8 cellular contexts compared by ENCODE assay signal in the genomic region with DNA sequence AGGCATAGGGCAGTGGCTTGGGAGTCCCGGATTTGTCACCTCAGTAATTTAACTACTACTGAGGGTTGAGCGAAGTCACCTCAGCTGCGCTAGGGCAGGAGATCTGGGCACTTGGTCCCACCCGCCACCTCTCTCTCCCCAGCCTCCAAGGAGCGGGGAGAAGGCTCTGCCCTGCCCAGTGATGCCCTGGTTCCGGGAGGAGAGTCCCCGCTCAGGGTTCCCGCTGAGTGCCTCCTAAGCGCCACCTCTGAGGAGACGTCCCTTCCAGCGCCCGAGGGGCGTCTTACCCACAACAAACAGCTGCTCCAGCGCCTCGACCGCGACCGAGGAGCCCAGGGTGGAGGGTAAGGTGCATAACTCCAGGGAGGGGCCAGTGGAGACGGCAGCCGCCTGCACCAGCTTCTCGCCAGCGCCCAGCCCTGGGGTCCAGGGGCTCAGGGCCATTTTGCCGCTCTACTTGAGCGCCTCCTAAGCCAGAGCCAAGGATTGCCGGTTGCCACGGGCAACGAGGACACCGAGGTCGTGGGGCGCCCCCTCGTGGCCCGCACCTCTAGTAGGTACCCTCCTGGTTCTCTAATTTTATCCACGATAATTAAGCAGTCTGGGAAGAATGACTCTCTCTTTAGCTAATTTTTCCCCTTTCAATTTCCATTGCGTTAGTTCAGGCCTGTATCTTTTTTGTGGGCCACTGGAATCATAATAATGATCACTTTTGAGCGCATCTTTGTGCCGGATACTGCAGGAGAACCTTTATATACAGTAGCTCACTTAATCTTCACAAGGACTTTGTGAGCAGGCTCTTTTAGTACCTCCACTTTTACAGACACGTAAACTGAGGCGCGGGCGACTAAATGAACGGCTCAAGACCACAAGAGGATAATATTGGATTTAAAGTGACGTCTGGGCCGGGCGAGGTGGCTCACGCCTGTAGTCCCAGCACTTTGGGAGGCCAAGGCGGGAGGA. TPM values are rescaled to one million over a fixed set of nuclear protein-coding genes. Genes with fewer than 3 reads are reported as not detected.
A peak's percentile ranks its signal among the peaks of the same experiment; 100 is the strongest.
DNase-seq lines count a peak whose midpoint lies in the region; ATAC-seq and TF ChIP-seq lines count a peak whose summit lies in the region.

Gene CCDC175, minus strand, starts transcription at position 481 of the 963 bp plus-strand sequence. Its CDS starts 37 bp downstream, at position 444.

- no peak for TF ChIP-seq POLR2A in esophagus squamous epithelium (IDR thresholded peaks at IDR 0.05)

- no peak within 1 kb of the TSS for H3K9ac ChIP-seq in muscle layer of colon (ENCODE audit: low read length)

- peak within 1 kb of the TSS; percentile 8 to 56 (median 34) for H3K4me3 ChIP-seq in esophagus squamous epithelium
- peak within 1 kb of the TSS; percentile 12 to 25 for H3K4me3 ChIP-seq in muscle layer of colon (ENCODE audit: low read depth in 1 of 2, low read length in 2 of 2)

- intact Hi-C loops in esophagus squamous epithelium (cut with DNase I) = no loop called here

- H3K27me3 ChIP-seq in esophagus squamous epithelium = peaks cover 0 to 30% (median 0%) of the 10 kb centered on the region in 4 donors
- peaks cover 0 to 6% of the 10 kb centered on the region in 2 donors for H3K27me3 ChIP-seq in muscle layer of colon (ENCODE audit: control insufficient read depth in 1 of 2, insufficient read depth in 2 of 2, low read length in 2 of 2)

- TF ChIP-seq CTCF in esophagus squamous epithelium (IDR thresholded peaks at IDR 0.05) = peak; percentile 11 to 63 (median 52)

- ATAC-seq in GM19395 (IDR thresholded peaks at IDR 0.05; ENCODE audit: unreplicated experiment) (peak; percentile 99), HG03520 (IDR thresholded peaks at IDR 0.05; ENCODE audit: unreplicated experiment) (peak; percentile 99)

- peaks cover 0 to 10% (median 0%) of the 10 kb centered on the region in 3 donors for H3K4me1 ChIP-seq in esophagus squamous epithelium
- H3K4me1 ChIP-seq in muscle layer of colon (ENCODE audit: insufficient read depth, low read length) = no peaks in the 10 kb centered on the region

- 23 to 35% methylated on average over 21 to 22 of the region's 46 CpGs for WGBS in esophagus squamous epithelium, 2 donors

- H3K36me3 ChIP-seq in esophagus squamous epithelium (no peaks in the 10 kb centered on the region), muscle layer of colon (ENCODE audit: insufficient read depth, low read length) (no peaks in the 10 kb centered on the region)

- DNase-seq in CD1c-positive myeloid dendritic cell (ENCODE audit: extremely low spot score) (peak; percentile 91), NOMO-1 treated with DMSO at 0.1 percent for 48 hours (lab: John Stamatoyannopoulos, UW; ENCODE audit: unreplicated experiment) (peak; percentile 77), activated T-cell treated with anti-CD3 and anti-CD28 coated beads for 4 hours (peak; percentile 66), esophagus squamous epithelium (lab: John Stamatoyannopoulos, UW) (no peak)
- DNase-seq in stimulated activated CD8-positive, alpha-beta memory T cell treated with anti-CD3 and anti-CD28 coated beads, Interleukin-4, amount 100 ng/mL, for 4 hours (ENCODE audit: low read depth in 2 of 2, low spot score in 1 of 2) = peak; percentile 57 to 61

- H3K27ac ChIP-seq in esophagus squamous epithelium (no peak within 1 kb of the TSS), muscle layer of colon (ENCODE audit: low read depth, low read length) (no peak within 1 kb of the TSS)

- H3K9me3 ChIP-seq in esophagus squamous epithelium (no peaks in the 10 kb centered on the region), muscle layer of colon (ENCODE audit: low read length) (no peaks in the 10 kb centered on the region)

RNA-seq across cellular contexts. Expression of gene CCDC175, which starts in this region (rescaled TPM):
- total RNA-seq in esophagus squamous epithelium = not detected
